Comparison of ENCODE assay signal across 26 cellular contexts in genomic region chr17:78712043-78712442, GRCh38.
DNase-seq lines count a peak whose midpoint lies in the region; ATAC-seq, FAIRE-seq and TF ChIP-seq lines count a peak whose summit lies in the region.
"Had no signal": no experiment of that assay in that cellular context is flagged by ENCODE, and none has a peak within 500 bp of the region (broad histone marks: within the 10 kb centered on the region; RNA-seq: fewer than 3 reads in every experiment).

No MANE protein-coding gene starts in this region.

- TF ChIP-seq POLR2A in HepG2 (IDR thresholded peaks at IDR 0.05; ENCODE audit: insufficient read depth in 1 of 2, low read depth in 2 of 2, low read length in 2 of 2) (no peak), right lobe of liver (IDR thresholded peaks at IDR 0.05) (no peak), K562 (conservative IDR thresholded peaks at IDR 0.05) (no peak)

- intact Hi-C loops in HepG2 (cut with micrococcal nuclease; ENCODE audit: unreplicated experiment) = no loop called here
- intact Hi-C loops in right lobe of liver (cut with DNase I) = no loop called here
- intact Hi-C loops in K562 (cut with micrococcal nuclease) = no loop called here

- no peaks in the 10 kb centered on the region for H3K9me1 ChIP-seq in K562 (ENCODE audit: control insufficient read depth, insufficient read depth, low read length)

- no TSS peak for BruUV-seq in HepG2 (replicated peaks; lab: Mats Ljungman, UMichigan)
- BruUV-seq in K562 (replicated peaks; lab: Mats Ljungman, UMichigan) = no TSS peak

- H2AFZ ChIP-seq in HepG2 (ENCODE audit: low read length) (no peak overlapping the region), K562 (ENCODE audit: low read depth, low read length) (no peak overlapping the region)

- H3K4me2 ChIP-seq in HepG2 (ENCODE audit: low read depth, low read length) = no peak overlapping the region
- no peak overlapping the region for H3K4me2 ChIP-seq in K562 (ENCODE audit: insufficient read depth, low read length)
- H3K4me2 ChIP-seq: KMS-11 had no signal

- H3K27me3 ChIP-seq in HepG2 (ENCODE audit: control insufficient read depth in 1 of 2, insufficient read depth in 2 of 2, low read length in 2 of 2) (no peaks in the 10 kb centered on the region), right lobe of liver (no peaks in the 10 kb centered on the region), K562 (ENCODE audit: control insufficient read depth in 2 of 2, insufficient read depth in 2 of 2, low read length in 2 of 2) (no peaks in the 10 kb centered on the region)
- H3K27me3 ChIP-seq: gastroesophageal sphincter, tibial artery had no signal

- H3K9ac ChIP-seq in HepG2 (ENCODE audit: insufficient read depth, low read depth, low read length) (no peak overlapping the region), K562 (ENCODE audit: insufficient read depth in 1 of 2, low read depth in 2 of 2, low read length in 2 of 2) (no peak overlapping the region)
- H3K9ac ChIP-seq: KMS-11 had no signal

- in situ Hi-C loops in HepG2 (cut with HindIII; ENCODE audit: extremely low pct_ligation_motif_present, low pct_unique_long_range_greater_than_20kb) = no loop called here
- in situ Hi-C loops in K562 (cut with MboI) = no loop called here

- CTCF ChIA-PET in HepG2 (lab: Yijun Ruan, JAX; ENCODE audit: low intra/inter-chr PET ratio, low total read pairs) (no interaction called here), K562 (lab: Yijun Ruan, JAX; ENCODE audit: low intra/inter-chr PET ratio) (no interaction called here)

- TF ChIP-seq EP300 in HepG2 (IDR thresholded peaks at IDR 0.05; ENCODE audit: low read depth in 2 of 2, low read length in 2 of 2) (no peak), HepG2 (CRISPR knock-in tag; IDR thresholded peaks at IDR 0.05; ENCODE audit: borderline replicate concordance) (no peak), K562 (IDR thresholded peaks at IDR 0.05; ENCODE audit: low read length) (no peak)

- H3K4me3 Mint-ChIP-seq in stimulated activated naive B cell treated with anti-CD40 and anti-IgM and Interleukin-4, amounts not matched to agents 10 μg/mL and 1 μg/mL and 100 μg/mL, for 72 hours = peak overlapping the region in 1 of 2 donors; percentile 40
- H3K4me3 Mint-ChIP-seq in type B pancreatic cell = no peak overlapping the region
- H3K4me3 Mint-ChIP-seq: brain, HFFc6 had no signal

- H3K9me3 Mint-ChIP-seq in stimulated activated naive B cell treated with anti-CD40 and anti-IgM and Interleukin-4, amounts not matched to agents 10 μg/mL and 1 μg/mL and 100 μg/mL, for 72 hours = peaks cover 0 to 4% of the 10 kb centered on the region in 2 donors
- no peaks in the 10 kb centered on the region for H3K9me3 Mint-ChIP-seq in type B pancreatic cell
- H3K9me3 Mint-ChIP-seq: brain, HFFc6 had no signal

- H3K9me3 ChIP-seq in HepG2 (ENCODE audit: low read length) (no peaks in the 10 kb centered on the region), right lobe of liver (no peaks in the 10 kb centered on the region), KOPT-K1 (ENCODE audit: insufficient read depth, low read length, poor library complexity, severe bottlenecking) (no peaks in the 10 kb centered on the region), K562 (replicated peaks; ENCODE audit: control insufficient read depth, insufficient read depth, low read depth, low read length) (no peaks in the 10 kb centered on the region)
- H3K9me3 ChIP-seq: Caco-2, gastroesophageal sphincter, tibial artery had no signal

- H3K36me3 ChIP-seq in HepG2 (replicated peaks in 1 of 2; ENCODE audit: control insufficient read depth in 1 of 2, insufficient read depth in 2 of 2, low read length in 2 of 2) (peaks cover 2 to 8% of the 10 kb centered on the region in 2 experiments; a peak in 3 of 5 replicates), right lobe of liver (peaks cover 0 to 17% (median 0%) of the 10 kb centered on the region in 4 donors), KOPT-K1 (ENCODE audit: insufficient read depth, low read length) (peaks cover 14% of the 10 kb centered on the region), K562 (ENCODE audit: control insufficient read depth, insufficient read depth, low read length) (peaks cover 8% of the 10 kb centered on the region; the same call in 1 of the 3 replicates)
- H3K36me3 ChIP-seq: tibial artery had no signal

- peak overlapping the region; percentile 96 for H3K27ac Mint-ChIP-seq in stimulated activated naive B cell treated with anti-CD40 and anti-IgM and Interleukin-4, amounts not matched to agents 10 μg/mL and 1 μg/mL and 100 μg/mL, for 72 hours
- no peak overlapping the region for H3K27ac Mint-ChIP-seq in type B pancreatic cell
- H3K27ac Mint-ChIP-seq: HFFc6 had no signal

- H3K36me3 Mint-ChIP-seq in stimulated activated naive B cell treated with anti-CD40 and anti-IgM and Interleukin-4, amounts not matched to agents 10 μg/mL and 1 μg/mL and 100 μg/mL, for 72 hours = peaks cover 42 to 56% of the 10 kb centered on the region in 2 donors
- H3K36me3 Mint-ChIP-seq in type B pancreatic cell = peaks cover 12% of the 10 kb centered on the region

- H3K27ac ChIP-seq in HepG2 (ENCODE audit: extremely low read length, insufficient read depth, low read length) (no peak overlapping the region), right lobe of liver (no peak overlapping the region), KOPT-K1 (ENCODE audit: low read depth, low read length, poor library complexity, severe bottlenecking) (peak overlapping the region; percentile 42), K562 (ENCODE audit: extremely low read depth, low read depth, low read length) (no peak overlapping the region)
- H3K27ac ChIP-seq: gastroesophageal sphincter, KMS-11, skin epidermis, tibial artery had no signal

- ATAC-seq in HepG2 (no peak), right lobe of liver (no peak), K562 (no peak), GM18870 (IDR thresholded peaks at IDR 0.05; ENCODE audit: unreplicated experiment) (no peak)
- no peak for ATAC-seq in stimulated activated naive B cell treated with anti-CD40 and anti-IgM and Interleukin-4, amounts not matched to agents 10 μg/mL and 1 μg/mL and 100 μg/mL, for 72 hours (replicated peaks)
- ATAC-seq: gastroesophageal sphincter had no signal

- peaks cover 48% of the 10 kb centered on the region for H3K79me2 ChIP-seq in HepG2 (ENCODE audit: insufficient read depth, low read length)
- peaks cover 24% of the 10 kb centered on the region for H3K79me2 ChIP-seq in K562 (ENCODE audit: control insufficient read depth, insufficient read depth, low read length)

- DNase-seq in HepG2 (ENCODE audit: low spot score) = no peak
- no peak for DNase-seq in right lobe of liver
- DNase-seq in K562 (ENCODE audit: extremely low read depth in 1 of 4, low spot score in 3 of 4) = no peak
- DNase-seq in stimulated activated naive B cell treated with anti-CD40 and anti-IgM and Interleukin-4, amounts not matched to agents 10 μg/mL and 1 μg/mL and 100 μg/mL, for 72 hours = no peak
- DNase-seq in urothelium cell line (ENCODE audit: low spot score) = no peak
- no peak for DNase-seq in type B pancreatic cell (ENCODE audit: extremely low spot score, unreplicated experiment)
- DNase-seq: activated CD4-positive, alpha-beta T cell treated with anti-CD3 and anti-CD28 coated beads, Interleukin-2, amount 50 U/mL, for 1 hour; activated T-cell treated with anti-CD3 and anti-CD28 coated beads for 4 hours; Caco-2; DND-41; effector memory CD4-positive, alpha-beta T cell; HFFc6; islet precursor cell; NCI-H1694; nucleus accumbens; stimulated activated CD4-positive, alpha-beta T cell treated with anti-CD3 and anti-CD28 coated beads, Interleukin-2, amount 100 ng/mL, for 24 hours; stimulated activated naive CD4-positive, alpha-beta T cell; tibial artery had no signal

- TF ChIP-seq RAD21 in HepG2 (CRISPR knock-in tag; IDR thresholded peaks at IDR 0.05) (no peak), K562 (CRISPR knock-in tag; conservative IDR thresholded peaks at IDR 0.05 in 1 of 2, IDR thresholded peaks at IDR 0.05 in 1 of 2) (no peak)

- H4K20me1 ChIP-seq in HepG2 (ENCODE audit: insufficient read depth, low read length) (peaks cover 11% of the 10 kb centered on the region; the same call in 1 of the 2 replicates), K562 (replicated peaks; ENCODE audit: control insufficient read depth, insufficient read depth, low read length) (peaks cover 39% of the 10 kb centered on the region)

- no peak for FAIRE-seq in HepG2 (lab: Jason Lieb, UNC)
- FAIRE-seq in K562 (lab: Jason Lieb, UNC) = no peak
- FAIRE-seq in urothelium cell line (lab: Jason Lieb, UNC) = no peak
- FAIRE-seq: colon, GM19239 had no signal

- H3K4me3 ChIP-seq in HepG2 (replicated peaks in 1 of 3; ENCODE audit: insufficient read depth in 1 of 3, low read depth in 2 of 3, low read length in 3 of 3) (no peak overlapping the region), right lobe of liver (no peak overlapping the region), K562 (no peak overlapping the region)
- H3K4me3 ChIP-seq: gastroesophageal sphincter, skin epidermis, tibial artery had no signal

- no peak for TF ChIP-seq CTCF in HepG2 (CRISPR knock-in tag; IDR thresholded peaks at IDR 0.05)
- no peak for TF ChIP-seq CTCF in right lobe of liver (IDR thresholded peaks at IDR 0.05)
- no peak for TF ChIP-seq CTCF in K562 (IDR thresholded peaks at IDR 0.05 in 2 of 3, conservative IDR thresholded peaks at IDR 0.05 in 1 of 3; ENCODE audit: insufficient read depth in 2 of 3, low read depth in 1 of 3, low read length in 3 of 3)
- no peak for TF ChIP-seq CTCF in type B pancreatic cell (conservative IDR thresholded peaks at IDR 0.05)

- peaks cover 56 to 89% of the 10 kb centered on the region in 2 donors for H3K4me1 Mint-ChIP-seq in stimulated activated naive B cell treated with anti-CD40 and anti-IgM and Interleukin-4, amounts not matched to agents 10 μg/mL and 1 μg/mL and 100 μg/mL, for 72 hours
- peaks cover 52% of the 10 kb centered on the region for H3K4me1 Mint-ChIP-seq in type B pancreatic cell (ENCODE audit: unreplicated experiment)

- POLR2A ChIA-PET in HepG2 (lab: Yijun Ruan, JAX) = interaction anchor here (0.7 kb wide), 1 partner anchor 371 kb away, joined by 3 read pairs; no protein-coding TSS in a partner anchor
- POLR2A ChIA-PET in K562 (lab: Yijun Ruan, JAX) = no interaction called here

- 100% methylated on average over 2 of the region's 2 CpGs for WGBS in HepG2 (ENCODE audit: low lambda C conversion rate)
- WGBS in right lobe of liver (ENCODE audit: insufficient coverage, low coverage, low lambda C conversion rate, missing lambda C conversion rate) = 100% methylated on average over 2 of the region's 2 CpGs
- WGBS in K562 (ENCODE audit: insufficient coverage, low coverage, missing lambda C conversion rate) = 51% methylated on average over 2 of the region's 2 CpGs

- H3K27me3 Mint-ChIP-seq in stimulated activated naive B cell treated with anti-CD40 and anti-IgM and Interleukin-4, amounts not matched to agents 10 μg/mL and 1 μg/mL and 100 μg/mL, for 72 hours = no peaks in the 10 kb centered on the region
- no peaks in the 10 kb centered on the region for H3K27me3 Mint-ChIP-seq in type B pancreatic cell
- H3K27me3 Mint-ChIP-seq: brain had no signal

- H3K4me1 ChIP-seq in HepG2 (ENCODE audit: insufficient read depth, low read length) (peaks cover 38% of the 10 kb centered on the region), right lobe of liver (peaks cover 0 to 41% (median 14%) of the 10 kb centered on the region in 4 donors), K562 (replicated peaks in 1 of 2; ENCODE audit: control insufficient read depth in 2 of 2, insufficient read depth in 2 of 2, low read length in 2 of 2) (peaks cover 7 to 21% of the 10 kb centered on the region in 2 experiments)

Comparison
In these comparisons a context has a peak if more than half of its experiments do, and no peak if none do; other contexts are left out.
1. Of the 241 proteins assayed by ChIP-seq in both HepG2 and K562: peak only in HepG2: HNRNPK; only in K562: ZNF512; in both: none; in neither: 239.